Comparison of ENCODE assay signal across 8 cellular contexts in the genomic region with DNA sequence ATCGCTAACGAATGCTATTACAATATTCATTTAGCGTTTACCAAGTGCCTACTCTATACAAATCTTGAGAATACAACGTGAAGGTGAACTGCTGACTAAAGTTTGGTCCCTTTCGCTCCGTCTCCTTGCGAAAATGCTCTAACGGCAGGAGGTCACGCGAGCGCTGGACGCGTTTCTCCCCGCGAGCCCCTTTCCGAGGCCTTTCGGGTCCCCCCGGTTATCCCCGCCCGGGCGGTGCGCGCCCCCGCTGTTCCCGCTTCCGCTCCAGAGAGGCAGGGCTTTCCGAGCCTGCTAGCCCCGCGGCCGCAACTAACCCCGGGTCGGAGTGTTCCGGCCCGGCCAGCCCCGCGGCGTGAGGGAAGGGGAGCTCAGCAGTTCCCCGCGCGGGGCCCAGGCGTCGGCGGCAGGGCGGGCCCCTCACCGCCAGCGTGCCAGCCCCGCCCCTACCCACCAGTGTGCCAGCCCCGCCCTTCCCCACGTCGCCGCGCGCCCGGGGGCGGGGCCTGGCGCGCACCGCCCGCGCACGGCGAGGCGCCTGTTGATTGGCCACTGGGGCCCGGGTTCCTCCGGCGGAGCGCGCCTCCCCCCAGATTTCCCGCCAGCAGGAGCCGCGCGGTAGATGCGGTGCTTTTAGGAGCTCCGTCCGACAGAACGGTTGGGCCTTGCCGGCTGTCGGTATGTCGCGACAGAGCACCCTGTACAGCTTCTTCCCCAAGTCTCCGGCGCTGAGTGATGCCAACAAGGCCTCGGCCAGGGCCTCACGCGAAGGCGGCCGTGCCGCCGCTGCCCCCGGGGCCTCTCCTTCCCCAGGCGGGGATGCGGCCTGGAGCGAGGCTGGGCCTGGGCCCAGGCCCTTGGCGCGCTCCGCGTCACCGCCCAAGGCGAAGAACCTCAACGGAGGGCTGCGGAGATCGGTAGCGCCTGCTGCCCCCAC. TPM values are rescaled to one million over a fixed set of nuclear protein-coding genes. Genes with fewer than 3 reads are reported as not detected.
DNase-seq lines count a peak whose midpoint lies in the region; ATAC-seq and TF ChIP-seq lines count a peak whose summit lies in the region.

A gene with protein sequence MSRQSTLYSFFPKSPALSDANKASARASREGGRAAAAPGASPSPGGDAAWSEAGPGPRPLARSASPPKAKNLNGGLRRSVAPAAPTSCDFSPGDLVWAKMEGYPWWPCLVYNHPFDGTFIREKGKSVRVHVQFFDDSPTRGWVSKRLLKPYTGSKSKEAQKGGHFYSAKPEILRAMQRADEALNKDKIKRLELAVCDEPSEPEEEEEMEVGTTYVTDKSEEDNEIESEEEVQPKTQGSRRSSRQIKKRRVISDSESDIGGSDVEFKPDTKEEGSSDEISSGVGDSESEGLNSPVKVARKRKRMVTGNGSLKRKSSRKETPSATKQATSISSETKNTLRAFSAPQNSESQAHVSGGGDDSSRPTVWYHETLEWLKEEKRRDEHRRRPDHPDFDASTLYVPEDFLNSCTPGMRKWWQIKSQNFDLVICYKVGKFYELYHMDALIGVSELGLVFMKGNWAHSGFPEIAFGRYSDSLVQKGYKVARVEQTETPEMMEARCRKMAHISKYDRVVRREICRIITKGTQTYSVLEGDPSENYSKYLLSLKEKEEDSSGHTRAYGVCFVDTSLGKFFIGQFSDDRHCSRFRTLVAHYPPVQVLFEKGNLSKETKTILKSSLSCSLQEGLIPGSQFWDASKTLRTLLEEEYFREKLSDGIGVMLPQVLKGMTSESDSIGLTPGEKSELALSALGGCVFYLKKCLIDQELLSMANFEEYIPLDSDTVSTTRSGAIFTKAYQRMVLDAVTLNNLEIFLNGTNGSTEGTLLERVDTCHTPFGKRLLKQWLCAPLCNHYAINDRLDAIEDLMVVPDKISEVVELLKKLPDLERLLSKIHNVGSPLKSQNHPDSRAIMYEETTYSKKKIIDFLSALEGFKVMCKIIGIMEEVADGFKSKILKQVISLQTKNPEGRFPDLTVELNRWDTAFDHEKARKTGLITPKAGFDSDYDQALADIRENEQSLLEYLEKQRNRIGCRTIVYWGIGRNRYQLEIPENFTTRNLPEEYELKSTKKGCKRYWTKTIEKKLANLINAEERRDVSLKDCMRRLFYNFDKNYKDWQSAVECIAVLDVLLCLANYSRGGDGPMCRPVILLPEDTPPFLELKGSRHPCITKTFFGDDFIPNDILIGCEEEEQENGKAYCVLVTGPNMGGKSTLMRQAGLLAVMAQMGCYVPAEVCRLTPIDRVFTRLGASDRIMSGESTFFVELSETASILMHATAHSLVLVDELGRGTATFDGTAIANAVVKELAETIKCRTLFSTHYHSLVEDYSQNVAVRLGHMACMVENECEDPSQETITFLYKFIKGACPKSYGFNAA (N-terminal part only) (plus strand): TSS at position 589 of the 934 bp plus-strand sequence. CDS start 89 bp downstream, at position 678.

- peak within 1 kb of the TSS; percentile 90 for H3K4me3 Mint-ChIP-seq in activated naive CD4-positive, alpha-beta T cell treated with anti-CD3 and anti-CD28 coated beads, Interleukin-2, amount 50 U/mL, for 24 hours

- TF ChIP-seq POLR2A in NB4 (IDR thresholded peaks at IDR 0.05; ENCODE audit: extremely low read depth, insufficient read length) (peak; percentile 89), testis (IDR thresholded peaks at IDR 0.05) (peak; percentile 62)

- peak within 1 kb of the TSS; percentile 95 for H2AFZ ChIP-seq in SK-N-SH (ENCODE audit: low read depth)
- H2AFZ ChIP-seq in osteoblast (ENCODE audit: low read length): peak within 1 kb of the TSS; percentile 92

- H3K4me1 ChIP-seq in SK-N-SH (ENCODE audit: control insufficient read depth in 1 of 2, insufficient read depth in 2 of 2, low read depth in 1 of 2, low read length in 1 of 2) (peaks cover 2 to 13% of the 10 kb centered on the region in 2 experiments; a peak in 3 of 4 replicates), osteoblast (ENCODE audit: insufficient read depth, low read length) (peaks cover 7% of the 10 kb centered on the region), testis (peaks cover 39% of the 10 kb centered on the region)

- H3K27ac ChIP-seq in SK-N-SH (ENCODE audit: low read depth in 2 of 2, low read length in 1 of 2): peak within 1 kb of the TSS; percentile 89 to 94
- H3K27ac ChIP-seq in osteoblast (ENCODE audit: low read depth, low read length): peak within 1 kb of the TSS; percentile 86
- H3K27ac ChIP-seq in testis: peak within 1 kb of the TSS; percentile 92 to 99

- peak within 1 kb of the TSS; percentile 95 for H3K9ac ChIP-seq in SK-N-SH

- H3K79me2 ChIP-seq in SK-N-SH (ENCODE audit: insufficient read depth) (peaks cover 40% of the 10 kb centered on the region), osteoblast (ENCODE audit: insufficient read depth, low read length) (peaks cover 40% of the 10 kb centered on the region)

- no peak for TF ChIP-seq CTCF in NB4 (IDR thresholded peaks at IDR 0.05; ENCODE audit: low read depth, low read length)
- 0 out of 2 replicates have a peak, but pooled peaks have one; percentile 9 for TF ChIP-seq CTCF in SK-N-SH (IDR thresholded peaks at IDR 0.05)
- no peak for TF ChIP-seq CTCF in osteoblast (IDR thresholded peaks at IDR 0.05; ENCODE audit: extremely low read depth, low read depth, low read length)
- TF ChIP-seq CTCF in testis (IDR thresholded peaks at IDR 0.05): no peak

- peak; percentile 5 to 25; a peak in 2 of 4 replicates for TF ChIP-seq EP300 in SK-N-SH (IDR thresholded peaks at IDR 0.05; ENCODE audit: borderline replicate concordance in 1 of 2, low read depth in 1 of 2, low read length in 1 of 2)

- peak; percentile 94 for DNase-seq in NB4 (ENCODE audit: low read depth)
- peak; percentile 100 for DNase-seq in SK-N-SH
- peak; percentile 94 for DNase-seq in globus pallidus (ENCODE audit: low spot score)
- peak; percentile 99 for DNase-seq in osteoblast (ENCODE audit: insufficient read length, low spot score, missing footprints)
- DNase-seq in testis: peak; percentile 92

- H3K27ac Mint-ChIP-seq in activated naive CD4-positive, alpha-beta T cell treated with anti-CD3 and anti-CD28 coated beads, Interleukin-2, amount 50 U/mL, for 24 hours: peak within 1 kb of the TSS; percentile 86

- H3K4me3 ChIP-seq in GM08714 (ENCODE audit: low read length): peak within 1 kb of the TSS; percentile 86
- peak within 1 kb of the TSS; percentile 89 for H3K4me3 ChIP-seq in NB4 (ENCODE audit: low read depth, low read length)
- peak within 1 kb of the TSS; percentile 65 to 95 for H3K4me3 ChIP-seq in SK-N-SH (ENCODE audit: low read depth in 2 of 2, low read length in 1 of 2)
- peak within 1 kb of the TSS; percentile 93 for H3K4me3 ChIP-seq in osteoblast (ENCODE audit: insufficient read depth, low read length)
- peak within 1 kb of the TSS; percentile 89 to 99 for H3K4me3 ChIP-seq in testis

- no peaks in the 10 kb centered on the region for H3K9me3 ChIP-seq in SK-N-SH
- H3K9me3 ChIP-seq in osteoblast (ENCODE audit: low read depth, low read length): no peaks in the 10 kb centered on the region
- no peaks in the 10 kb centered on the region for H3K9me3 ChIP-seq in testis

- H4K20me1 ChIP-seq in SK-N-SH (ENCODE audit: insufficient read depth): peaks cover 38% of the 10 kb centered on the region
- H4K20me1 ChIP-seq in osteoblast (ENCODE audit: insufficient read depth, low read length): peaks cover 18% of the 10 kb centered on the region

- TF ChIP-seq RAD21 in SK-N-SH (IDR thresholded peaks at IDR 0.05; ENCODE audit: low read length): no peak

- H3K36me3 ChIP-seq in SK-N-SH (replicated peaks in 1 of 2; ENCODE audit: control insufficient read depth in 1 of 2, insufficient read depth in 2 of 2, low read length in 1 of 2) (peaks cover 2 to 12% of the 10 kb centered on the region in 2 experiments), osteoblast (ENCODE audit: insufficient read depth, low read length) (no peaks in the 10 kb centered on the region), testis (ENCODE audit: low read depth, missing control alignments) (no peaks in the 10 kb centered on the region)

- CTCF ChIA-PET in SK-N-SH (lab: Yijun Ruan, JAX): interaction anchor here (1.0 to 9.2 kb wide), 10 partner anchors 9 to 450 kb away, joined by 3 to 98 read pairs (median 4); no protein-coding TSS in a partner anchor

- H3F3A ChIP-seq in SK-N-SH (replicated peaks; ENCODE audit: insufficient read depth): peaks cover 6% of the 10 kb centered on the region

- H3K4me2 ChIP-seq in SK-N-SH (peak within 1 kb of the TSS; percentile 97), osteoblast (ENCODE audit: insufficient read depth, low read length) (peak within 1 kb of the TSS; percentile 95)

- no peaks in the 10 kb centered on the region for H3K27me3 ChIP-seq in SK-N-SH (ENCODE audit: insufficient read depth)
- H3K27me3 ChIP-seq in osteoblast (ENCODE audit: insufficient read depth, low read length): no peaks in the 10 kb centered on the region
- H3K27me3 ChIP-seq in testis: no peaks in the 10 kb centered on the region

- peaks cover 19% of the 10 kb centered on the region for H3K4me1 Mint-ChIP-seq in activated naive CD4-positive, alpha-beta T cell treated with anti-CD3 and anti-CD28 coated beads, Interleukin-2, amount 50 U/mL, for 24 hours

- POLR2A ChIA-PET in SK-N-SH (lab: Yijun Ruan, JAX): interaction anchor here (0.7 to 2.8 kb wide), 11 partner anchors 9 to 438 kb away, joined by 3 to 10 read pairs (median 3); partner anchors contain the start of gene MSH2

- H3K9me3 Mint-ChIP-seq in activated naive CD4-positive, alpha-beta T cell treated with anti-CD3 and anti-CD28 coated beads, Interleukin-2, amount 50 U/mL, for 24 hours: no peaks in the 10 kb centered on the region

- intact Hi-C loops in testis (cut with DNase I; ENCODE audit: low total_unique reads): no loop called here

- H3K9me2 ChIP-seq in SK-N-SH: no peaks in the 10 kb centered on the region

- WGBS in SK-N-SH (ENCODE audit: low lambda C conversion rate): 3% methylated on average over 41 of the region's 103 CpGs
- WGBS in testis, 2 donors: 0 to 1% methylated on average over 24 to 65 of the region's 103 CpGs

- no peaks in the 10 kb centered on the region for H3K27me3 Mint-ChIP-seq in activated naive CD4-positive, alpha-beta T cell treated with anti-CD3 and anti-CD28 coated beads, Interleukin-2, amount 50 U/mL, for 24 hours

- peaks cover 2% of the 10 kb centered on the region for H3K36me3 Mint-ChIP-seq in activated naive CD4-positive, alpha-beta T cell treated with anti-CD3 and anti-CD28 coated beads, Interleukin-2, amount 50 U/mL, for 24 hours

- peak; percentile 82 for ATAC-seq in HG02571 (IDR thresholded peaks at IDR 0.05; ENCODE audit: unreplicated experiment)

TF ChIP-seq in SK-N-SH, 30 proteins besides CTCF, POLR2A, EP300 and RAD21 (continues in another document):
- TF ChIP-seq SIN3A (IDR thresholded peaks at IDR 0.05; ENCODE audit: borderline replicate concordance, low read depth, low read length): peak; percentile 71; the same call in 1 of the 2 replicates
- no peak for TF ChIP-seq GATA2 (CRISPR knock-in tag; IDR thresholded peaks at IDR 0.05)

RNA-seq across cellular contexts. Expression of the gene that starts here (rescaled TPM):
- 16.4 and 16.6 TPM in 2 replicates for polyA plus RNA-seq in SK-N-SH (2012; rRNA removed)
- polyA plus RNA-seq in SK-N-SH (2012; cell fraction: cytosol; rRNA removed): 25.0 and 34.0 TPM in 2 replicates
- polyA plus RNA-seq in SK-N-SH (2012; cell fraction: nucleus; rRNA removed): 11.8 and 19.6 TPM in 2 replicates
- total RNA-seq in osteoblast: 29.2 and 35.8 TPM in 2 replicates
- 100 to 1,000 TPM; 107 to 136 TPM for total RNA-seq in testis
- 84.9 TPM for polyA plus RNA-seq in testis (ENCODE audit: insufficient read depth, low read depth, low replicate concordance)

Comparison
In these comparisons a context has a peak if more than half of its experiments do, and no peak if none do; other contexts are left out.
1. Peak in every context shown above with its lines: DNase-seq, ATAC-seq, H3K4me3 ChIP-seq and H3K27ac ChIP-seq.